ENCODE assay signal across 20 cellular contexts in the genomic region with DNA sequence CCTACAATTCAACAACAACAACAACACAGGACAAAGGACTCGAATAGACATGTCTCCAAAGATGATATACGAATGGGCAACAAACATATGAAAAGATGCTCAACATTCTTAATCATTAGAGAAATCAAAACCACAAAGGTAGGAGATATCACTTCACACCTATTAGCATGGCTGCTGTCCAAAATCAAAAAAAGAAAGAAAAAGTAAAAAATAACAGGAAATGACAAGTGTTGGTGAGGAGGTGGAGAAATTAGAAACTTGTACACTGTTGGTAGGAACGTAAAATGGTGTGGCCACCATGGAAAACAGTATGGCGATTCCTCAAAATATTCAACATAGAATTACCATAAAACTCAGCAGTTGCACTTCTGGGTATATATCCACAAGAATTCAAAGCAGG.
"Had no signal": no experiment of that assay in that cellular context is flagged by ENCODE, and none has a peak within 500 bp of the region (broad histone marks: within the 10 kb centered on the region; RNA-seq: fewer than 3 reads in every experiment).

No MANE protein-coding gene starts in this region.

- H3K9me3 ChIP-seq: body of pancreas, right atrium auricular region, transverse colon had no signal

- DNase-seq: activated CD4-positive, alpha-beta T cell treated with anti-CD3 and anti-CD28 coated beads for 4 hours; activated gamma-delta T cell treated with Interleukin-2 at 50 U/mL for 16 hours; body of pancreas; caudate nucleus; effector CD8-positive, alpha-beta T cell; foreskin fibroblast; glutamatergic neuron; hypothalamus; kidney glomerular epithelial cell; left ventricle myocardium superior; nucleus accumbens; SIG-M5; stimulated activated CD4-positive, alpha-beta T cell treated with anti-CD3 and anti-CD28 coated beads, Interleukin-4, amount 100 ng/mL, for 1 hour; stimulated activated naive CD4-positive, alpha-beta T cell; T-helper 17 cell; transverse colon had no signal

- H3K36me3 ChIP-seq: right atrium auricular region, transverse colon had no signal

- H3K4me3 ChIP-seq: body of pancreas, right atrium auricular region, transverse colon had no signal

- H3K9me3 Mint-ChIP-seq: nephron had no signal

- H3K27me3 Mint-ChIP-seq: memory B cell, progenitor cell of endocrine pancreas, T-helper 17 cell had no signal

- H3K36me3 Mint-ChIP-seq: memory B cell had no signal

- H3K4me1 ChIP-seq: body of pancreas, right atrium auricular region, transverse colon had no signal

- H3K27ac Mint-ChIP-seq: memory B cell, nephron, progenitor cell of endocrine pancreas had no signal

- H3K4me3 Mint-ChIP-seq: memory B cell, nephron had no signal

- ATAC-seq: body of pancreas, left ventricle myocardium superior, T-helper 17 cell had no signal

- H3K27ac ChIP-seq: body of pancreas, right atrium auricular region, transverse colon had no signal

- H3K27me3 ChIP-seq: body of pancreas, right atrium auricular region, transverse colon had no signal
